14 cellular contexts compared by ENCODE assay signal in the genomic region with DNA sequence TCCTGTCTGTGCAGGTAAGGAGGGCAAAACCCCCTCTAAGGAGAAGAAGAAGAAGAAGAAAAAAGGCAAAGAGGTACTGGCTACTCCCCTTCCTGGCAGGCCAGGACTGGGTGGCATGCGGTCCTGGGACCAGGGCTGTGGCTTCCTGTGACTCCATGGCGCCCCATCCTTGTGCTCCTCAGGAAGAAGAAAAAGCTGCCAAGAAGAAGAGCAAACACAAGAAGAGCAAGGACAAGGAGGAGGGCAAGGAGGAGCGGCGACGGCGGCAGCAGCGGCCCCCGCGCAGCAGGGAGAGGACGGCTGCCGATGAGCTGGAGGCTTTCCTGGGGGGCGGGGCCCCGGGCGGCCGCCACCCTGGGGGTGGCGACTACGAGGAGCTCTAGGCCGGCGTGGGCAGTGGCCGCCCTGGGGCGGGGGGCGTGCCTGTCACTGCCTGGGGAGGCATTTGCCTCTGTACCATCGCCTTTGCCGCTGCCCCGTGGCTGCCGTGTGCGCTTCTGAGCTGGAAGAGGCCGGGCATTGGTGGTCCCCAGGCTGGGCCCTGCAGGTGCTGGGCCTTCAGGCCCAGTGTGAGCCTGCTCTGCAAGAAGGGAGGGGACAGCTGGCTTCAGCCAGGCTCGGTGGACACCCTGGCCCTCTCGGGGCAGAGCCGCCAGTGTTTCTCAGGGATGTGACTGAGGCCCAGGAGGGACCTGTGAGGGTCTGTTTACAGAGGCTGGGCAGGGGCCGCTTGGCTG. TPM values are rescaled to one million over a fixed set of nuclear protein-coding genes. Genes with fewer than 3 reads are reported as not detected.
DNase-seq lines count a peak whose midpoint lies in the region; ATAC-seq, FAIRE-seq and TF ChIP-seq lines count a peak whose summit lies in the region.
"Had no signal": no experiment of that assay in that cellular context is flagged by ENCODE, and none has a peak within 500 bp of the region (broad histone marks: within the 10 kb centered on the region; RNA-seq: fewer than 3 reads in every experiment).

No MANE protein-coding gene starts in this region.

- H3K36me3 ChIP-seq in psoas muscle (ENCODE audit: insufficient read depth in 1 of 2, low read depth in 1 of 2) (peaks cover 0 to 40% of the 10 kb centered on the region in 2 donors), thyroid gland (peaks cover 3 to 11% of the 10 kb centered on the region in 2 donors)
- H3K36me3 ChIP-seq: ovary had no signal

- WGBS in psoas muscle, 3 donors, result 54 to 74% (median 71%) methylated on average over 19 to 32 of the region's 32 CpGs
- WGBS in thyroid gland, 2 donors, result 74 to 75% methylated on average over 18 to 23 of the region's 32 CpGs

- H3K4me3 ChIP-seq in LNCaP clone FGC (ENCODE audit: low read depth, low read length) (no peak overlapping the region), psoas muscle (no peak overlapping the region), thyroid gland (replicated peaks in 1 of 3) (no peak overlapping the region)
- H3K4me3 ChIP-seq: HAP-1, ovary had no signal

- peaks cover 35% of the 10 kb centered on the region for H3K4me1 Mint-ChIP-seq in chondrocyte (ENCODE audit: low read depth)

- no peaks in the 10 kb centered on the region for H3K9me3 Mint-ChIP-seq in chondrocyte (ENCODE audit: low read depth)

- peaks cover 3% of the 10 kb centered on the region for H3K36me3 Mint-ChIP-seq in chondrocyte (ENCODE audit: low read depth)

- H3K27ac ChIP-seq in psoas muscle (peak overlapping the region; percentile 38), thyroid gland (no peak overlapping the region)
- H3K27ac ChIP-seq: ovary had no signal

- ATAC-seq in psoas muscle, result no peak

- no peaks in the 10 kb centered on the region for H3K27me3 Mint-ChIP-seq in chondrocyte (ENCODE audit: low read depth)

- intact Hi-C loops in psoas muscle (cut with DNase I), result loop anchor here in 1 of 2 donors (10.0 kb wide), 1 partner anchor 184 kb away; a partner anchor contains a TSS
- intact Hi-C loops in posterior cingulate gyrus (cut with DNase I), result loop anchor here (5.0 to 10.0 kb wide), 3 partner anchors 33 to 104 kb away; a partner anchor contains a TSS
- intact Hi-C loops in thyroid gland (cut with DNase I), result loop anchor here (10.0 kb wide), 1 partner anchor 194 kb away; a partner anchor contains a TSS

- H3K9me3 ChIP-seq in psoas muscle, result no peaks in the 10 kb centered on the region
- H3K9me3 ChIP-seq in thyroid gland, result no peaks in the 10 kb centered on the region
- H3K9me3 ChIP-seq: HAP-1, ovary had no signal

- peak; percentile 4 to 84 (median 82) for DNase-seq in NCI-H1417 (lab: John Stamatoyannopoulos, UW)
- DNase-seq in NCI-H1417 treated with DMSO at 0.1 percent for 48 hours (lab: John Stamatoyannopoulos, UW), result no peak
- peak; percentile 48 for DNase-seq in LNCaP clone FGC (ENCODE audit: low read depth)
- DNase-seq in chondrocyte (ENCODE audit: low spot score), result no peak
- DNase-seq in psoas muscle, result no peak
- DNase-seq in posterior cingulate gyrus, result no peak
- DNase-seq in thyroid gland, result no peak
- DNase-seq in H54 (ENCODE audit: insufficient read length, low spot score), result no peak
- DNase-seq: NK-92 treated with Interleukin-12 subunit alpha and Interleukin-12 subunit beta, amount 100 ng/mL, for 24 hours had no signal

- TF ChIP-seq POLR2A in thyroid gland (IDR thresholded peaks at IDR 0.05) (no peak), H54 (IDR thresholded peaks at IDR 0.05; ENCODE audit: low read depth, low read length) (no peak)

- H3K4me1 ChIP-seq in psoas muscle (peaks cover 13% of the 10 kb centered on the region), thyroid gland (peaks cover 33 to 37% of the 10 kb centered on the region in 2 donors)

- FAIRE-seq in H54 (lab: Jason Lieb, UNC), result no peak
- FAIRE-seq: A204.1, bronchial epithelial cell, keratinocyte had no signal

- no peak for TF ChIP-seq CTCF in LNCaP clone FGC (IDR thresholded peaks at IDR 0.05; ENCODE audit: control insufficient read depth, extremely low read depth, insufficient read depth)
- no peak for TF ChIP-seq CTCF in chondrocyte (IDR thresholded peaks at IDR 0.05)
- TF ChIP-seq CTCF in psoas muscle (IDR thresholded peaks at IDR 0.05), result no peak
- no peak for TF ChIP-seq CTCF in thyroid gland (IDR thresholded peaks at IDR 0.05)

- peaks cover 0 to 7% (median 2%) of the 10 kb centered on the region in 3 donors for H3K27me3 ChIP-seq in psoas muscle (ENCODE audit: insufficient read depth in 3 of 3, low read length in 2 of 3)
- no peaks in the 10 kb centered on the region for H3K27me3 ChIP-seq in thyroid gland
- H3K27me3 ChIP-seq: ovary had no signal

- H3K27ac Mint-ChIP-seq in chondrocyte (ENCODE audit: unreplicated experiment), result peak overlapping the region; percentile 94

- no peak overlapping the region for H3K4me3 Mint-ChIP-seq in chondrocyte (ENCODE audit: unreplicated experiment)

RNA-seq across cellular contexts. Expression of a gene that starts 2.0 kb away (rescaled TPM):
- 6.3 to 7.5 TPM (median 7.4 TPM) in 3 replicates for total RNA-seq in chondrocyte
- total RNA-seq in psoas muscle, result 1 to 10 TPM; 1.3 to 4.9 (median 3.5) TPM
- polyA plus RNA-seq in psoas muscle, result 1 to 10 TPM; 1.6 to 2.0 (median 1.7) TPM
- 1 to 10 TPM in 3 of 4 donors, under 1 TPM in 1; 0.83 to 4.7 (median 2.3) TPM for total RNA-seq in thyroid gland

RNA-seq across cellular contexts. Expression of a gene that starts 8.9 kb away (rescaled TPM):
- total RNA-seq in chondrocyte (165 to 193 TPM (median 192 TPM) in 3 replicates), psoas muscle (100 to 1,000 TPM; 154 to 272 (median 220) TPM), thyroid gland (100 to 1,000 TPM in 2 of 4 donors, 10 to 100 TPM in 2; 79.4 to 174 (median 115) TPM)
- 100 to 1,000 TPM; 228 to 295 (median 288) TPM for polyA plus RNA-seq in psoas muscle

RNA-seq across cellular contexts. Expression of a gene that starts 11.8 kb away (rescaled TPM):
- total RNA-seq in chondrocyte, result 7.7 to 9.2 TPM (median 7.7 TPM) in 3 replicates
- total RNA-seq in psoas muscle, result 1 to 10 TPM; 1.7 to 4.7 (median 3.1) TPM
- 1 to 10 TPM; 2.1 to 7.9 (median 2.4) TPM for polyA plus RNA-seq in psoas muscle
- total RNA-seq in thyroid gland, result 10 to 100 TPM in 2 of 4 donors, 1 to 10 TPM in 2; 4.1 to 20.4 (median 9.0) TPM

RNA-seq across cellular contexts. Expression of a gene that starts 25.8 kb away (rescaled TPM):
- total RNA-seq in chondrocyte, result 296 to 328 TPM (median 320 TPM) in 3 replicates
- total RNA-seq in psoas muscle, result 100 to 1,000 TPM; 254 to 371 (median 331) TPM
- 100 to 1,000 TPM; 241 to 534 (median 365) TPM for polyA plus RNA-seq in psoas muscle
- total RNA-seq in thyroid gland, result 100 to 1,000 TPM; 339 to 591 (median 526) TPM

RNA-seq across cellular contexts. Expression of a gene that starts 32.6 kb away (rescaled TPM):
- 61.5 to 71.8 TPM (median 62.2 TPM) in 3 replicates for total RNA-seq in chondrocyte
- 10 to 100 TPM; 74.4 to 90.5 (median 88.3) TPM for total RNA-seq in psoas muscle
- polyA plus RNA-seq in psoas muscle, result 10 to 100 TPM; 73.0 to 82.5 (median 75.4) TPM
- 10 to 100 TPM; 59.8 to 84.0 (median 62.2) TPM for total RNA-seq in thyroid gland

Comparison
In these comparisons a context has a peak if more than half of its experiments do, and no peak if none do; other contexts are left out.
1. DNase-seq: peak in NCI-H1417 (3 of 3) and LNCaP clone FGC (single experiment); none in NCI-H1417 treated with DMSO at 0.1 percent for 48 hours (single experiment), chondrocyte (single experiment), psoas muscle (0 of 2), posterior cingulate gyrus (0 of 10), thyroid gland (0 of 2) and H54 (single experiment).